Comparison of ENCODE assay signal across 20 cellular contexts in genomic region chr1:204284929-204285328, GRCh38.
"Had no signal": no experiment of that assay in that cellular context is flagged by ENCODE, and none has a peak within 500 bp of the region (broad histone marks: within the 10 kb centered on the region; RNA-seq: fewer than 3 reads in every experiment).

No MANE protein-coding gene starts in this region.

- H3K9me3 Mint-ChIP-seq: dendritic cell treated with granulocyte-macrophage colony-stimulating factor and Interleukin-4, amounts not matched to agents 40 ng/mL and 50 ng/mL, for 4 days; effector memory CD8-positive, alpha-beta T cell; naive thymus-derived CD8-positive, alpha-beta T cell; neural crest cell; stimulated activated memory B cell treated with anti-CD40 and anti-IgM and Interleukin-4, amounts not matched to agents 10 μg/mL and 1 μg/mL and 100 μg/mL, for 72 hours; stimulated activated naive CD8-positive, alpha-beta T cell treated with anti-CD3 and anti-CD28 coated beads, Interleukin-15, amount 100 ng/mL, for 72 hours had no signal

- H3K27ac ChIP-seq: epithelial cell of prostate, left lung, thoracic aorta had no signal

- H3K36me3 ChIP-seq: esophagus muscularis mucosa, gastroesophageal sphincter, left lung, thoracic aorta, transverse colon had no signal

- DNase-seq: cerebellar nuclear complex; effector memory CD8-positive, alpha-beta T cell; glutamatergic neuron; hippocampal formation; islet precursor cell; left lung; naive thymus-derived CD8-positive, alpha-beta T cell; posterior cingulate gyrus; right cardiac atrium; stimulated activated CD4-positive, alpha-beta T cell treated with anti-CD3 and anti-CD28 coated beads, Interleukin-4, amount 100 ng/mL, for 1 hour; stimulated activated naive CD8-positive, alpha-beta T cell treated with anti-CD3 and anti-CD28 coated beads, Interleukin-15, amount 100 ng/mL, for 72 hours; transverse colon had no signal

- H3K27ac Mint-ChIP-seq: stimulated activated memory B cell treated with anti-CD40 and anti-IgM and Interleukin-4, amounts not matched to agents 10 μg/mL and 1 μg/mL and 100 μg/mL, for 72 hours; stimulated activated naive CD8-positive, alpha-beta T cell treated with anti-CD3 and anti-CD28 coated beads, Interleukin-15, amount 100 ng/mL, for 72 hours had no signal

- H3K9me3 ChIP-seq: esophagus muscularis mucosa, gastroesophageal sphincter, left lung, thoracic aorta, transverse colon had no signal

- H3K4me3 ChIP-seq: esophagus muscularis mucosa, gastroesophageal sphincter, left lung, lung, thoracic aorta, transverse colon had no signal

- ATAC-seq: effector memory CD8-positive, alpha-beta T cell; left lung; naive thymus-derived CD8-positive, alpha-beta T cell; stimulated activated memory B cell treated with anti-CD40 and anti-IgM and Interleukin-4, amounts not matched to agents 10 μg/mL and 1 μg/mL and 100 μg/mL, for 72 hours; stimulated activated naive CD8-positive, alpha-beta T cell treated with anti-CD3 and anti-CD28 coated beads, Interleukin-15, amount 100 ng/mL, for 72 hours had no signal

- H3K27me3 Mint-ChIP-seq: dendritic cell treated with granulocyte-macrophage colony-stimulating factor and Interleukin-4, amounts not matched to agents 40 ng/mL and 50 ng/mL, for 4 days had no signal

- H3K27me3 ChIP-seq: transverse colon had no signal

- H3K4me3 Mint-ChIP-seq: dendritic cell treated with granulocyte-macrophage colony-stimulating factor and Interleukin-4, amounts not matched to agents 40 ng/mL and 50 ng/mL, for 4 days; neural crest cell; stimulated activated memory B cell treated with anti-CD40 and anti-IgM and Interleukin-4, amounts not matched to agents 10 μg/mL and 1 μg/mL and 100 μg/mL, for 72 hours; stimulated activated naive CD8-positive, alpha-beta T cell treated with anti-CD3 and anti-CD28 coated beads, Interleukin-15, amount 100 ng/mL, for 72 hours had no signal

- H3K36me3 Mint-ChIP-seq: naive thymus-derived CD8-positive, alpha-beta T cell; stimulated activated memory B cell treated with anti-CD40 and anti-IgM and Interleukin-4, amounts not matched to agents 10 μg/mL and 1 μg/mL and 100 μg/mL, for 72 hours had no signal
